Comparison of ENCODE assay signal across 11 cellular contexts in genomic region chr4:168995537-168996295, GRCh38. TPM values are rescaled to one million over a fixed set of nuclear protein-coding genes. Genes with fewer than 3 reads are reported as not detected.
DNase-seq lines count a peak whose midpoint lies in the region; ATAC-seq and TF ChIP-seq lines count a peak whose summit lies in the region.
"Had no signal": no experiment of that assay in that cellular context is flagged by ENCODE, and none has a peak within 500 bp of the region (broad histone marks: within the 10 kb centered on the region; RNA-seq: fewer than 3 reads in every experiment).

No MANE protein-coding gene starts in this region.

- no peak overlapping the region for H3K23ac ChIP-seq in mesenchymal stem cell (ENCODE audit: low read length in 2 of 2)

- H3K4me2 ChIP-seq in mesenchymal stem cell (ENCODE audit: low read length, poor library complexity, severe bottlenecking): no peak overlapping the region

- H2BK5ac ChIP-seq in mesenchymal stem cell (ENCODE audit: low read depth, low read length, poor library complexity, severe bottlenecking): no peak overlapping the region

- H3K9me3 ChIP-seq in mesenchymal stem cell (ENCODE audit: control insufficient read depth, low read length): no peaks in the 10 kb centered on the region

- H3K27ac Mint-ChIP-seq in stimulated activated naive CD8-positive, alpha-beta T cell treated with anti-CD3 and anti-CD28 coated beads, Interleukin-15, amount 100 ng/mL, for 72 hours: peak overlapping the region in 1 of 2 donors; percentile 10
- H3K27ac Mint-ChIP-seq: activated T-helper 17 cell treated with anti-CD3 and anti-CD28 coated beads, Interleukin-2, amount 50 U/mL, for 72 hours had no signal

- no peak overlapping the region for H2BK15ac ChIP-seq in mesenchymal stem cell (ENCODE audit: low read depth, poor library complexity, severe bottlenecking)

- H3K14ac ChIP-seq in mesenchymal stem cell (ENCODE audit: low read length in 2 of 2): no peak overlapping the region

- H2BK120ac ChIP-seq in mesenchymal stem cell (ENCODE audit: low read depth, low read length): no peak overlapping the region

- no peaks in the 10 kb centered on the region for H3K4me1 Mint-ChIP-seq in stimulated activated naive CD8-positive, alpha-beta T cell treated with anti-CD3 and anti-CD28 coated beads, Interleukin-15, amount 100 ng/mL, for 72 hours
- H3K4me1 Mint-ChIP-seq: activated T-helper 17 cell treated with anti-CD3 and anti-CD28 coated beads, Interleukin-2, amount 50 U/mL, for 72 hours had no signal

- no peak for DNase-seq in BJ (ENCODE audit: low read depth)
- DNase-seq in cerebellar cortex (ENCODE audit: low spot score): peak; percentile 12
- DNase-seq in mesenchymal stem cell: peak; percentile 34
- no peak for DNase-seq in GDM1 (lab: John Stamatoyannopoulos, UW)
- no peak for DNase-seq in stimulated activated naive CD8-positive, alpha-beta T cell treated with anti-CD3 and anti-CD28 coated beads, Interleukin-15, amount 100 ng/mL, for 72 hours
- no peak for DNase-seq in epidermal melanocyte (ENCODE audit: insufficient read length, low spot score)
- no peak for DNase-seq in germinal center (ENCODE audit: low spot score)
- DNase-seq: NCI-H345, T-helper 2 cell had no signal

- H3K27ac ChIP-seq in mesenchymal stem cell (ENCODE audit: low read length, poor library complexity, severe bottlenecking): no peak overlapping the region

- ATAC-seq in stimulated activated naive CD8-positive, alpha-beta T cell treated with anti-CD3 and anti-CD28 coated beads, Interleukin-15, amount 100 ng/mL, for 72 hours: no peak
- ATAC-seq: activated T-helper 17 cell treated with anti-CD3 and anti-CD28 coated beads, Interleukin-2, amount 50 U/mL, for 72 hours had no signal

- peaks cover 3% of the 10 kb centered on the region for H3K4me1 ChIP-seq in mesenchymal stem cell (ENCODE audit: control insufficient read depth, insufficient read depth, low read depth, low read length)

- peaks cover 9% of the 10 kb centered on the region for H3K79me1 ChIP-seq in mesenchymal stem cell (replicated peaks; ENCODE audit: low read length, poor library complexity, severe bottlenecking)

- no peaks in the 10 kb centered on the region for H3K27me3 Mint-ChIP-seq in stimulated activated naive CD8-positive, alpha-beta T cell treated with anti-CD3 and anti-CD28 coated beads, Interleukin-15, amount 100 ng/mL, for 72 hours
- H3K27me3 Mint-ChIP-seq: activated T-helper 17 cell treated with anti-CD3 and anti-CD28 coated beads, Interleukin-2, amount 50 U/mL, for 72 hours had no signal

- H3K27me3 ChIP-seq in BJ (ENCODE audit: control insufficient read depth, insufficient read depth, low read length) (no peaks in the 10 kb centered on the region), mesenchymal stem cell (ENCODE audit: control insufficient read depth in 1 of 2, insufficient read depth in 1 of 2, low read length in 2 of 2) (no peaks in the 10 kb centered on the region)

- no peak overlapping the region for H3K4me3 ChIP-seq in BJ (ENCODE audit: low read depth, low read length)
- H3K4me3 ChIP-seq in mesenchymal stem cell (ENCODE audit: insufficient read depth in 1 of 2, low read depth in 1 of 2, low read length in 2 of 2): no peak overlapping the region

- WGBS in mesenchymal stem cell: no CpG with 5 or more reads among the region's 2 CpGs

- 0 out of 2 replicates have a peak, but pooled peaks have one; percentile 17 for TF ChIP-seq CTCF in BJ (IDR thresholded peaks at IDR 0.05; ENCODE audit: insufficient read depth, low read depth, low read length)

- no peak overlapping the region for H3K18ac ChIP-seq in mesenchymal stem cell (ENCODE audit: low read depth in 1 of 2, low read length in 2 of 2)

- H3K9ac ChIP-seq in mesenchymal stem cell (ENCODE audit: low read length): peak overlapping the region; percentile 37

- no peak overlapping the region for H4K91ac ChIP-seq in mesenchymal stem cell (ENCODE audit: low read length)

- peaks cover 2% of the 10 kb centered on the region; the same call in 1 of the 2 replicates for H3K36me3 ChIP-seq in BJ (ENCODE audit: control insufficient read depth, insufficient read depth, low read length)
- H3K36me3 ChIP-seq in mesenchymal stem cell (ENCODE audit: control insufficient read depth in 1 of 2, insufficient read depth in 2 of 2, low read depth in 1 of 2, low read length in 2 of 2): peaks cover 1 to 55% of the 10 kb centered on the region in 2 experiments

- TF ChIP-seq RAD21 in Ishikawa (IDR thresholded peaks at IDR 0.05; ENCODE audit: low read depth): peak; percentile 55; the same call in 1 of the 2 replicates

- no peak overlapping the region for H4K8ac ChIP-seq in mesenchymal stem cell (ENCODE audit: low read length)

- no peaks in the 10 kb centered on the region for H3K9me3 Mint-ChIP-seq in stimulated activated naive CD8-positive, alpha-beta T cell treated with anti-CD3 and anti-CD28 coated beads, Interleukin-15, amount 100 ng/mL, for 72 hours
- H3K9me3 Mint-ChIP-seq: activated T-helper 17 cell treated with anti-CD3 and anti-CD28 coated beads, Interleukin-2, amount 50 U/mL, for 72 hours had no signal

- POLR2A ChIA-PET in BJ (lab: Charles Lee): no interaction called here

- H2BK12ac ChIP-seq in mesenchymal stem cell (ENCODE audit: low read length in 2 of 2): no peak overlapping the region

- H2AFZ ChIP-seq in mesenchymal stem cell (ENCODE audit: low read depth, low read length): no peak overlapping the region

- H3K4ac ChIP-seq in mesenchymal stem cell (ENCODE audit: low read depth in 1 of 2, low read length in 2 of 2): no peak overlapping the region

- H2AK5ac ChIP-seq in mesenchymal stem cell (ENCODE audit: low read length, severe bottlenecking): no peak overlapping the region

- CTCF ChIA-PET in BJ (lab: Yijun Ruan, JAX): interaction anchor here (0.6 to 1.9 kb wide), 7 partner anchors 9 to 496 kb away, joined by 3 to 6 read pairs (median 3); partner anchors contain the start of gene CBR4

- TF ChIP-seq EP300 in Ishikawa (IDR thresholded peaks at IDR 0.05; ENCODE audit: borderline replicate concordance): no peak

- H3K4me3 Mint-ChIP-seq in stimulated activated naive CD8-positive, alpha-beta T cell treated with anti-CD3 and anti-CD28 coated beads, Interleukin-15, amount 100 ng/mL, for 72 hours: no peak overlapping the region
- H3K4me3 Mint-ChIP-seq: activated T-helper 17 cell treated with anti-CD3 and anti-CD28 coated beads, Interleukin-2, amount 50 U/mL, for 72 hours had no signal

TF ChIP-seq in Ishikawa, 13 proteins besides CTCF, POLR2A, EP300 and RAD21:
- TF ChIP-seq YY1 (IDR thresholded peaks at IDR 0.05; ENCODE audit: low read depth): no peak

RNA-seq across cellular contexts. Expression of gene CBR4, which starts 14.3 kb away (rescaled TPM):
- polyA plus RNA-seq in BJ (2011; rRNA removed): 1.7 and 3.1 TPM in 2 replicates
- 2.2 and 3.1 TPM in 2 replicates for polyA minus RNA-seq in BJ (2011; rRNA and poly(A)+ RNA removed)
- 6.7 TPM for polyA plus RNA-seq in mesenchymal stem cell (2013, experiment 1 of 2)
- 6.3 TPM for polyA plus RNA-seq in mesenchymal stem cell (2013, experiment 2 of 2)

Comparison
In these comparisons a context has a peak if more than half of its experiments do, and no peak if none do; other contexts are left out.
1. DNase-seq: peak in cerebellar cortex (single experiment) and mesenchymal stem cell (single experiment); none in BJ (single experiment), GDM1 (single experiment), stimulated activated naive CD8-positive, alpha-beta T cell treated with anti-CD3 and anti-CD28 coated beads, Interleukin-15, amount 100 ng/mL, for 72 hours (0 of 2), epidermal melanocyte (single experiment) and germinal center (single experiment).